In the genomic region with DNA sequence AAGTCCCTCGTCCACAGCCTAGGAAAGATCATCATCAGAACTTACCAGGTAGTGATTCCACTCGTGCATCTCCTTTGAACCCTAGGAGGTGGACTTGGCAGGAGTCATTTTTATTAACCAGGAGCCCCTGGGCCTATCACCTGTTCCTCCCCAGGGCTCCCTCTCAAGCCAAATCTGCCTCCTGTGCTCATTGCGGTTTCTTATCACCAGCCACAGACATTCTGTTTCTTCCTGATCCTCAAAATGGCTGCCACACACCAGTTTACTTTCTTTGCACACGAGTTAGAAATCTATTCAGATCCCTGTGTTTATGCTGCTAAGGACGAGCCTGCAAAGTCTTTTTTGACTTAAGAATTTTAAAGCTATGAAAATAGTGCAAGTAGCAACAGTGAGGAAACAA, we compare ENCODE assay signal across 29 cellular contexts.
DNase-seq lines count a peak whose midpoint lies in the region; ATAC-seq, FAIRE-seq and TF ChIP-seq lines count a peak whose summit lies in the region.
"Had no signal": no experiment of that assay in that cellular context is flagged by ENCODE, and none has a peak within 500 bp of the region (broad histone marks: within the 10 kb centered on the region; RNA-seq: fewer than 3 reads in every experiment).

No MANE protein-coding gene starts in this region.

- DNase-seq in A549 (ENCODE audit: low read depth in 1 of 2, low spot score in 1 of 2) (no peak), HL-60 (ENCODE audit: low read depth in 1 of 2, low spot score in 1 of 2) (peak in 1 of 2 experiments; percentile 52), SJCRH30 (peak; percentile 5 to 25), erythroblast (lab: John Stamatoyannopoulos, UW) (peak; percentile 70 to 85), adrenal gland (no peak), DMS79 treated with DMSO at 0.1 percent for 48 hours (lab: John Stamatoyannopoulos, UW) (no peak)
- DNase-seq: 8988T; activated CD4-positive, alpha-beta T cell treated with anti-CD3 and anti-CD28 coated beads, Interleukin-2, amount 10 ng/mL, durations not matched to agents 7 days and 5 days; activated CD8-positive, alpha-beta memory T cell treated with anti-CD3 and anti-CD28 coated beads, Interleukin-2, amount 10 ng/mL, durations not matched to agents 7 days and 5 days; activated naive CD8-positive, alpha-beta T cell treated with anti-CD3 and anti-CD28 coated beads, Interleukin-2, amount 50 U/mL, for 24 hours; activated T-cell treated with anti-CD3 and anti-CD28 coated beads, Interleukin-2, amount 50 U/mL, for 48 hours; CD4-positive, alpha-beta memory T cell; hippocampal formation; left colon; NCI-H1105 treated with DMSO at 0.1 percent for 48 hours; NCI-H2081; NCI-H345; nucleus accumbens; SK-N-SH; stimulated activated naive CD4-positive, alpha-beta T cell treated with Interleukin-2 at 50 U/mL for 16 hours; T-helper 17 cell; uterus; WERI-Rb-1 had no signal

- H3K27ac ChIP-seq in A549, result peak overlapping the region; percentile 11 to 70; a peak in 3 of 6 replicates
- H3K27ac ChIP-seq in HL-60 (replicated peaks), result peak overlapping the region; percentile 48
- H3K27ac ChIP-seq in SJCRH30, result no peak overlapping the region
- H3K27ac ChIP-seq in adrenal gland, result no peak overlapping the region
- H3K27ac ChIP-seq: gastroesophageal sphincter, thoracic aorta, uterus, WERI-Rb-1 had no signal

- CTCF ChIA-PET in A549 (lab: Yijun Ruan, JAX), result interaction anchor here (1.6 kb wide), 1 partner anchor 22 kb away, joined by 3 read pairs; no protein-coding TSS in a partner anchor

- H3K4me2 ChIP-seq in A549, result no peak overlapping the region
- H3K4me2 ChIP-seq: SK-N-SH had no signal

- no peak for TF ChIP-seq CTCF in A549 (IDR thresholded peaks at IDR 0.05)
- no peak for TF ChIP-seq CTCF in HL-60 (IDR thresholded peaks at IDR 0.05; ENCODE audit: insufficient read depth, low read length)
- no peak for TF ChIP-seq CTCF in adrenal gland (IDR thresholded peaks at IDR 0.05)

- WGBS in A549 (ENCODE audit: missing lambda C conversion rate), result 85% methylated on average over 5 of the region's 5 CpGs
- WGBS in adrenal gland, 4 donors, result 62 to 78% (median 76%) methylated on average over 5 of the region's 5 CpGs

- no peak for FAIRE-seq in A549 (lab: Jason Lieb, UNC)
- FAIRE-seq: GM19239 had no signal

- H3K36me3 ChIP-seq in SJCRH30 (no peaks in the 10 kb centered on the region), adrenal gland (replicated peaks in 1 of 2) (no peaks in the 10 kb centered on the region)
- H3K36me3 ChIP-seq: gastroesophageal sphincter, thoracic aorta, uterus, WERI-Rb-1 had no signal

- TF ChIP-seq RAD21 in A549 (conservative IDR thresholded peaks at IDR 0.05 in 1 of 2, IDR thresholded peaks at IDR 0.05 in 1 of 2), result no peak

- POLR2A ChIA-PET in A549 (lab: Yijun Ruan, JAX), result no interaction called here

- H3K4me3 ChIP-seq in A549 (no peak overlapping the region), HL-60 (replicated peaks; ENCODE audit: insufficient read depth, low read length) (no peak overlapping the region), SJCRH30 (no peak overlapping the region), adrenal gland (no peak overlapping the region)
- H3K4me3 ChIP-seq: gastroesophageal sphincter, thoracic aorta, uterus had no signal

- H3K9me3 ChIP-seq in A549 (no peaks in the 10 kb centered on the region; the same call in 2 of the 3 replicates), SJCRH30 (replicated peaks) (no peaks in the 10 kb centered on the region), adrenal gland (replicated peaks in 1 of 3) (no peaks in the 10 kb centered on the region)
- H3K9me3 ChIP-seq: gastroesophageal sphincter, SK-N-SH, thoracic aorta, uterus had no signal

- H3K27me3 ChIP-seq in HL-60 (ENCODE audit: insufficient read depth, poor library complexity, severe bottlenecking) (no peaks in the 10 kb centered on the region), SJCRH30 (peaks cover 3% of the 10 kb centered on the region; the same call in 1 of the 2 replicates), adrenal gland (no peaks in the 10 kb centered on the region)
- H3K27me3 ChIP-seq: gastroesophageal sphincter, uterus had no signal

- intact Hi-C loops in adrenal gland (cut with DNase I), result no loop called here

- no peak for TF ChIP-seq EP300 in A549 (IDR thresholded peaks at IDR 0.05)

- ATAC-seq in A549 (no peak), HG03280 (IDR thresholded peaks at IDR 0.05; ENCODE audit: unreplicated experiment) (no peak), HG02938 (IDR thresholded peaks at IDR 0.05; ENCODE audit: unreplicated experiment) (no peak)
- ATAC-seq: activated CD8-positive, alpha-beta memory T cell treated with anti-CD3 and anti-CD28 coated beads, Interleukin-2, amount 10 ng/mL, durations not matched to agents 7 days and 5 days; activated naive CD8-positive, alpha-beta T cell treated with anti-CD3 and anti-CD28 coated beads, Interleukin-2, amount 50 U/mL, for 24 hours; gastroesophageal sphincter; HCT116; left colon; T-helper 17 cell had no signal

- TF ChIP-seq POLR2A in A549 (IDR thresholded peaks at IDR 0.05; ENCODE audit: low read length) (no peak), erythroblast (IDR thresholded peaks at IDR 0.05; ENCODE audit: low read length) (no peak), adrenal gland (IDR thresholded peaks at IDR 0.05) (no peak)

- H3K4me1 ChIP-seq in A549, result peaks cover 30% of the 10 kb centered on the region
- no peaks in the 10 kb centered on the region for H3K4me1 ChIP-seq in SJCRH30
- peaks cover 17 to 18% of the 10 kb centered on the region in 2 donors for H3K4me1 ChIP-seq in adrenal gland (replicated peaks in 1 of 2)
- H3K4me1 ChIP-seq: gastroesophageal sphincter, uterus had no signal

TF ChIP-seq in A549, 52 proteins besides CTCF, POLR2A, EP300 and RAD21:
- TF ChIP-seq RCOR1 (IDR thresholded peaks at IDR 0.05; ENCODE audit: low read depth, low read length) (no peak), CHD4 (IDR thresholded peaks at IDR 0.05; ENCODE audit: borderline replicate concordance) (no peak), HDAC2 (IDR thresholded peaks at IDR 0.05) (no peak), HOXB5 (CRISPR knock-in tag; IDR thresholded peaks at IDR 0.05) (no peak), HOXA7 (CRISPR knock-in tag; IDR thresholded peaks at IDR 0.05) (no peak), RFX5 (IDR thresholded peaks at IDR 0.05) (no peak), NPAS2 (CRISPR knock-in tag; IDR thresholded peaks at IDR 0.05; ENCODE audit: borderline replicate concordance) (no peak), BHLHE40 (IDR thresholded peaks at IDR 0.05; ENCODE audit: low read depth, low read length) (no peak), JUN (IDR thresholded peaks at IDR 0.05) (no peak), SREBF2 (IDR thresholded peaks at IDR 0.05) (no peak), TFCP2L1 (CRISPR knock-in tag; IDR thresholded peaks at IDR 0.05) (no peak), MAFK (IDR thresholded peaks at IDR 0.05; ENCODE audit: partially characterized antibody) (no peak)
- TF ChIP-seq, protein P1, sequence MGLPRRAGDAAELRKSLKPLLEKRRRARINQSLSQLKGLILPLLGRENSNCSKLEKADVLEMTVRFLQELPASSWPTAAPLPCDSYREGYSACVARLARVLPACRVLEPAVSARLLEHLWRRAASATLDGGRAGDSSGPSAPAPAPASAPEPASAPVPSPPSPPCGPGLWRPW (IDR thresholded peaks at IDR 0.05), result no peak
- TF ChIP-seq, protein P2, sequence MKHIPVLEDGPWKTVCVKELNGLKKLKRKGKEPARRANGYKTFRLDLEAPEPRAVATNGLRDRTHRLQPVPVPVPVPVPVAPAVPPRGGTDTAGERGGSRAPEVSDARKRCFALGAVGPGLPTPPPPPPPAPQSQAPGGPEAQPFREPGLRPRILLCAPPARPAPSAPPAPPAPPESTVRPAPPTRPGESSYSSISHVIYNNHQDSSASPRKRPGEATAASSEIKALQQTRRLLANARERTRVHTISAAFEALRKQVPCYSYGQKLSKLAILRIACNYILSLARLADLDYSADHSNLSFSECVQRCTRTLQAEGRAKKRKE (CRISPR knock-in tag; IDR thresholded peaks at IDR 0.05; ENCODE audit: low read depth), result no peak
- TF ChIP-seq, protein P3, sequence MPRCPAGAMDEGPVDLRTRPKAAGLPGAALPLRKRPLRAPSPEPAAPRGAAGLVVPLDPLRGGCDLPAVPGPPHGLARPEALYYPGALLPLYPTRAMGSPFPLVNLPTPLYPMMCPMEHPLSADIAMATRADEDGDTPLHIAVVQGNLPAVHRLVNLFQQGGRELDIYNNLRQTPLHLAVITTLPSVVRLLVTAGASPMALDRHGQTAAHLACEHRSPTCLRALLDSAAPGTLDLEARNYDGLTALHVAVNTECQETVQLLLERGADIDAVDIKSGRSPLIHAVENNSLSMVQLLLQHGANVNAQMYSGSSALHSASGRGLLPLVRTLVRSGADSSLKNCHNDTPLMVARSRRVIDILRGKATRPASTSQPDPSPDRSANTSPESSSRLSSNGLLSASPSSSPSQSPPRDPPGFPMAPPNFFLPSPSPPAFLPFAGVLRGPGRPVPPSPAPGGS (IDR thresholded peaks at IDR 0.05), result no peak
TF ChIP-seq in A549: peak in this region for 0.

Comparison
In these comparisons a context has a peak if more than half of its experiments do, and no peak if none do; other contexts are left out.
1. DNase-seq: peak in SJCRH30 (2 of 2) and erythroblast (2 of 2); none in A549 (0 of 2), adrenal gland (0 of 7) and DMS79 treated with DMSO at 0.1 percent for 48 hours (single experiment).
2. H3K27ac ChIP-seq: peak in A549 (2 of 2) and HL-60 (single experiment); none in SJCRH30 (single experiment) and adrenal gland (0 of 5).